ENCODE assay signal across 8 cellular contexts in the genomic region with DNA sequence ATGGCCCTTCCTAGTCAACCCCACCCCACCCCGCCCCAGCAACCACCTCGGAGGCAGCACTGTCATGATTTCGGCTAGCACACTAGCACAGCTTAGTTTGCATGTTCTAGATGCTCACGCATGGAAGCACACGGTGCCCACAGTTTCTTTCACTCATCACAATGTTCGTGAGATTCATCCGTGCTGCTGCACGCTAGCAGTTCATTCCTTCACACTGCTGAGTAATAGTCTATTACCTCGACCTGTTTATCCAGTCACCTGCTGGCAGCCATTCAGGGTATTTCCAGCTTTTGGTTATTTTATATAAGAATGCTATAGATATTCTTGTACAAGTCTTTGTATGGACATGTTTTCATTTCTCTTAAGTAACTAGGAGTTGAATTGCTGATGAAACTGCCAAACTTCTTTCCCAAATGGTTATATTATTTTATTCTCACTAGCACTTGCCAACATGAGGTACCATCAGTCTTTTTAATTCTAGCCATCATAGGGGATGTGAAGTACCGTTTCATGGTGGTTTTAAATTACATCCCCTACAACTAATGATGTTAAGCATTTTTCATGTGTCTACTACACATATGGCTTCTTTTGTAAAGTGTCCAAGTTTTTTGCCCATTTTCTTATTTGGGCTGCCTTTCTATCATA.
DNase-seq lines count a peak whose midpoint lies in the region; ATAC-seq lines count a peak whose summit lies in the region.

No MANE protein-coding gene starts in this region.

- ATAC-seq in GM18502 (IDR thresholded peaks at IDR 0.05; ENCODE audit: poor library complexity, unreplicated experiment) (peak; percentile 59), GM21529 (IDR thresholded peaks at IDR 0.05; ENCODE audit: unreplicated experiment) (peak; percentile 54), GM18519 (IDR thresholded peaks at IDR 0.05; ENCODE audit: low FRiP score, unreplicated experiment) (no peak)

- H3K4me1 Mint-ChIP-seq in IgD-negative memory B cell, result peaks cover 39 to 44% (median 42%) of the 10 kb centered on the region in 3 donors

- no peaks in the 10 kb centered on the region for H3K9me3 Mint-ChIP-seq in IgD-negative memory B cell

- H3K4me3 Mint-ChIP-seq in IgD-negative memory B cell, result peak overlapping the region in 3 of 4 donors; percentile 46 to 83 (median 73)

- peak; percentile 69 for DNase-seq in germinal center (ENCODE audit: low spot score)
- no peak for DNase-seq in COLO668 (lab: John Stamatoyannopoulos, UW; ENCODE audit: unreplicated experiment)
- DNase-seq in NCI-H345 (lab: John Stamatoyannopoulos, UW), result no peak
- no peak for DNase-seq in inferior parietal cortex (ENCODE audit: extremely low spot score)

- H3K27ac Mint-ChIP-seq in IgD-negative memory B cell, result peak overlapping the region; percentile 76 to 93 (median 87)

- H3K36me3 Mint-ChIP-seq in IgD-negative memory B cell, result peaks cover 2% of the 10 kb centered on the region

- no peaks in the 10 kb centered on the region for H3K27me3 Mint-ChIP-seq in IgD-negative memory B cell
